Comparison of ENCODE assay signal across 1 cellular context in genomic region chr3:66444146-66444644, GRCh38.
TF ChIP-seq lines count a peak whose summit lies in the region.

No MANE protein-coding gene starts in this region.

TF ChIP-seq in IMR-90, 13 proteins besides CTCF, POLR2A, EP300 and RAD21:
- TF ChIP-seq FOS (IDR thresholded peaks at IDR 0.05; ENCODE audit: low read depth, low read length): no peak
